In the genomic region with DNA sequence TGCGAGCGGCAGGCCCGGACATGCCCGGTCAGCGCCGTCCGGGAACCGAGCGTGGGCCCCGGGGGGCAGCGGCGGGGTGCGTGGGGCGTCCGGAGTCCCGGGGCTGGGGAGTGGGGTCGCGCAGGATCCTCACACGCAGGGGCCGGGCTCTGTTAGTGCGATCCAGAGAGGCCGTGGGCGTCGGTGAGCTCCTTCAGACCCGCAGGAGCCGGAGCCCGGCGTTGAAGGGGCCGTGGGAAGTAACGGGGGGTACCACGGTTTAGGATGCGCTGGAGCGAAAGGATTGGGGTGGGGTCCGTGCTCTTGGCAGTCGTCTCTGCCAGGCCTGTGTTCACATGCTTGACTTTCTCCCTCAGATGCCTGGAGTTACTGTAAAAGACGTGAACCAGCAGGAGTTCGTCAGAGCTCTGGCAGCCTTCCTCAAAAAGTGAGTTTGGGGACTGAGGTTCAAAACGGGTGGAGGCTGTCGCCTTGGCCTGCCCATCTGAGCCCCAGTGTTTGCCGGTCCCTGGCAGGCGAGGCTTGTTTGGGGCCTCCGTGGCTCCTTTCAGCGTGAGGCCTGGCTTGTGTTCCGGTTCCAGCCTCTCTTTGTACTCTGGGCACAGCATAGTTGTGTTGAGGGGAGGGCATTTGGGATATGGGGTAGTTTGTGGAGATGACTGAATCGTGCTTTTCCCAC, we compare ENCODE assay signal across 8 cellular contexts. TPM values are rescaled to one million over a fixed set of nuclear protein-coding genes. Genes with fewer than 3 reads are reported as not detected.
DNase-seq lines count a peak whose midpoint lies in the region; ATAC-seq and TF ChIP-seq lines count a peak whose summit lies in the region.

No MANE protein-coding gene starts in this region.

- CTCF ChIA-PET in Panc1 (lab: Charles Lee): interaction anchor here (0.5 kb wide), 1 partner anchor 82 kb away, joined by 7 read pairs; no protein-coding TSS in a partner anchor

- DNase-seq in Panc1 (ENCODE audit: low read depth, low spot score) (no peak), NCI-H1436 treated with DMSO at 0.1 percent for 48 hours (lab: John Stamatoyannopoulos, UW) (no peak), DMS 273 treated with DMSO at 0.1 percent for 48 hours (lab: John Stamatoyannopoulos, UW) (no peak), A172 (ENCODE audit: low spot score) (no peak), NCI-H1092 (lab: John Stamatoyannopoulos, UW) (no peak)

- H3K27me3 ChIP-seq in Panc1 (ENCODE audit: control insufficient read depth, insufficient read depth, low read length): no peaks in the 10 kb centered on the region
- no peaks in the 10 kb centered on the region for H3K27me3 ChIP-seq in ectodermal cell (ENCODE audit: control insufficient read depth, insufficient read depth, low read length, poor library complexity, severe bottlenecking)
- no peaks in the 10 kb centered on the region for H3K27me3 ChIP-seq in muscle layer of duodenum (ENCODE audit: low read depth, low read length)

- H3K4me1 ChIP-seq in Panc1 (ENCODE audit: control insufficient read depth, insufficient read depth, low read length) (peaks cover 28% of the 10 kb centered on the region), ectodermal cell (ENCODE audit: control insufficient read depth, insufficient read depth, low read length) (peaks cover 17% of the 10 kb centered on the region), muscle layer of duodenum (ENCODE audit: control insufficient read depth in 1 of 2, insufficient read depth in 2 of 2, low read length in 2 of 2) (peaks cover 22 to 32% of the 10 kb centered on the region in 2 donors)

- peaks cover 30% of the 10 kb centered on the region for H3K36me3 ChIP-seq in Panc1 (ENCODE audit: control insufficient read depth, insufficient read depth, low read length)
- peaks cover 37% of the 10 kb centered on the region for H3K36me3 ChIP-seq in ectodermal cell (ENCODE audit: control insufficient read depth, insufficient read depth, low read length)
- peaks cover 38 to 45% of the 10 kb centered on the region in 2 donors for H3K36me3 ChIP-seq in muscle layer of duodenum (ENCODE audit: control insufficient read depth in 1 of 2, insufficient read depth in 2 of 2, low read length in 2 of 2)

- WGBS in ectodermal cell, 2 experiments: 1 to 2% methylated on average over 45 of the region's 45 CpGs

- intact Hi-C loops in Panc1 (cut with micrococcal nuclease; ENCODE audit: unreplicated experiment): no loop called here

- no peak for TF ChIP-seq CTCF in Panc1 (IDR thresholded peaks at IDR 0.05)

- H3K9me3 ChIP-seq in Panc1 (ENCODE audit: control insufficient read depth, insufficient read depth, low read depth, low read length) (no peaks in the 10 kb centered on the region), ectodermal cell (ENCODE audit: control insufficient read depth, low read length) (no peaks in the 10 kb centered on the region), muscle layer of duodenum (ENCODE audit: control insufficient read depth in 1 of 2, low read length in 2 of 2) (no peaks in the 10 kb centered on the region)

- POLR2A ChIA-PET in Panc1 (lab: Charles Lee): interaction anchor here (0.5 to 1.4 kb wide), 3 partner anchors 10 to 81 kb away, joined by 3 to 8 read pairs (median 4); no protein-coding TSS in a partner anchor

- no TSS peak for BruUV-seq in Panc1 (replicated peaks; lab: Mats Ljungman, UMichigan)

- peak overlapping the region; percentile 94 for H3K4me3 ChIP-seq in Panc1 (ENCODE audit: low read depth in 2 of 2, low read length in 2 of 2)
- peak overlapping the region; percentile 74 for H3K4me3 ChIP-seq in ectodermal cell (ENCODE audit: insufficient read depth, low read depth, low read length)
- peak overlapping the region; percentile 84 to 87 for H3K4me3 ChIP-seq in muscle layer of duodenum (ENCODE audit: low read depth in 1 of 2, low read length in 2 of 2)

- H3K27ac ChIP-seq in Panc1 (ENCODE audit: low read length) (peak overlapping the region; percentile 94), ectodermal cell (ENCODE audit: insufficient read depth, low read depth, low read length, poor library complexity, severe bottlenecking) (peak overlapping the region; percentile 60), muscle layer of duodenum (ENCODE audit: low read length) (peak overlapping the region; percentile 98)

- in situ Hi-C loops in Panc1 (cut with HindIII; ENCODE audit: low pct_unique_long_range_greater_than_20kb, low sequenced_read_pairs): no loop called here

- ATAC-seq in GM19328 (IDR thresholded peaks at IDR 0.05; ENCODE audit: unreplicated experiment) (peak; percentile 17), Panc1 (no peak)

RNA-seq across cellular contexts. Expression of a gene that starts 0.5 kb away (rescaled TPM):
- total RNA-seq in Panc1 (2021; ENCODE audit: unreplicated experiment): 1,349 TPM
- polyA plus RNA-seq in Panc1 (2012; ENCODE audit: insufficient read length): 1,726 TPM
- polyA plus RNA-seq in ectodermal cell (2013, experiment 1 of 4): 4,530 TPM
- polyA plus RNA-seq in ectodermal cell (2013, experiment 2 of 4): 4,900 TPM
- 5,092 TPM for polyA plus RNA-seq in ectodermal cell (2013, experiment 3 of 4)
- 5,295 TPM for polyA plus RNA-seq in ectodermal cell (2013, experiment 4 of 4)
- total RNA-seq in A172 (2014; rRNA removed; shearing (Covaris generic)): 1,133 and 1,859 TPM in 2 replicates

RNA-seq across cellular contexts. Expression of a gene that starts 15.7 kb away (rescaled TPM):
- total RNA-seq in Panc1 (2021; ENCODE audit: unreplicated experiment): not detected
- not detected for polyA plus RNA-seq in Panc1 (2012; ENCODE audit: insufficient read length)
- not detected for polyA plus RNA-seq in ectodermal cell (2013, experiment 1 of 4)
- polyA plus RNA-seq in ectodermal cell (2013, experiment 2 of 4): not detected
- polyA plus RNA-seq in ectodermal cell (2013, experiment 3 of 4): not detected
- not detected for polyA plus RNA-seq in ectodermal cell (2013, experiment 4 of 4)
- total RNA-seq in A172 (2014; rRNA removed; shearing (Covaris generic)): not detected in 2 replicates

RNA-seq across cellular contexts. Expression of a gene that starts 16.1 kb away (rescaled TPM):
- not detected for total RNA-seq in Panc1 (2021; ENCODE audit: unreplicated experiment)
- not detected for polyA plus RNA-seq in Panc1 (2012; ENCODE audit: insufficient read length)
- not detected for polyA plus RNA-seq in ectodermal cell (2013, experiment 1 of 4)
- not detected for polyA plus RNA-seq in ectodermal cell (2013, experiment 2 of 4)
- polyA plus RNA-seq in ectodermal cell (2013, experiment 3 of 4): not detected
- polyA plus RNA-seq in ectodermal cell (2013, experiment 4 of 4): not detected
- not detected in 2 replicates for total RNA-seq in A172 (2014; rRNA removed; shearing (Covaris generic))

RNA-seq across cellular contexts. Expression of a gene that starts 16.5 kb away (rescaled TPM):
- total RNA-seq in Panc1 (2021; ENCODE audit: unreplicated experiment): 0.59 TPM
- polyA plus RNA-seq in Panc1 (2012; ENCODE audit: insufficient read length): 0.74 TPM
- polyA plus RNA-seq in ectodermal cell (2013, experiment 1 of 4): 0.56 TPM
- 0.64 TPM for polyA plus RNA-seq in ectodermal cell (2013, experiment 2 of 4)
- polyA plus RNA-seq in ectodermal cell (2013, experiment 3 of 4): 0.21 TPM
- 0.69 TPM for polyA plus RNA-seq in ectodermal cell (2013, experiment 4 of 4)
- total RNA-seq in A172 (2014; rRNA removed; shearing (Covaris generic)): not detected in 2 replicates

RNA-seq across cellular contexts. Expression of a gene that starts 22.4 kb away (rescaled TPM):
- 69.5 TPM for total RNA-seq in Panc1 (2021; ENCODE audit: unreplicated experiment)
- polyA plus RNA-seq in Panc1 (2012; ENCODE audit: insufficient read length): 106 TPM
- polyA plus RNA-seq in ectodermal cell (2013, experiment 1 of 4): 53.0 TPM
- 40.3 TPM for polyA plus RNA-seq in ectodermal cell (2013, experiment 2 of 4)
- 31.7 TPM for polyA plus RNA-seq in ectodermal cell (2013, experiment 3 of 4)
- polyA plus RNA-seq in ectodermal cell (2013, experiment 4 of 4): 38.1 TPM
- total RNA-seq in A172 (2014; rRNA removed; shearing (Covaris generic)): 72.5 and 108 TPM in 2 replicates
